ENCODE assay signal across 8 cellular contexts in the genomic region with DNA sequence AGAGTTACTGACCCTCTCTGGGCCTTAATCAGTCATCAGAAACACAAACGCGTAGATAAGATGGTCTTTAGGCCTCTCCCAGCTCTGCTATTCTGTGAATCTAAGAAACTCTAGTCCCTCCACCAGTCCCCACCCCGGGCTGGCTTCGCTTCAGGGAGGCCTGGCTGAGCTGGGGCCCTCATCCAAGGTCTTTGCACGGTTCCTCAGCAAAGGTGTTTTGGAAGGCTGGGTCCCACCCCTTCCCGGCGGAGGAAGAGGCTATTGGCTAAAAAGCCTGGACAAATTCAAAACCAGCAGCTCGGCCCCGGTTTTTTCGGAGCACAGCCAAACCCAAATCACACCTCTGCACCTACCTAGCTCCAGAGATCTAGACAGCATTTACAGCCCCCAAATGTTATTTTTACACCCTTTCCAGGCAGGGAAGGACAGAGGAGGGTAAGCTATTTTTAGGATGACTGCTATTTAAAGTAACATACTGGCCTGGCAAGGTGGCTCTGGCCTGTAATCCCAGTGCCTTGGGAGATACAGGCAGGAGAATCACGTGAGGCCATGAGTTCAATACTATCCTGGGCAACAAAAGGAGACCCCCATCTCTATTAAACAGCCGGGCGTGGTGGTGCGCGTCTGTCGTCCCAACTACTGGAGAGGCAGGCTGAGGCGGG. TPM values are rescaled to one million over a fixed set of nuclear protein-coding genes. Genes with fewer than 3 reads are reported as not detected.
DNase-seq lines count a peak whose midpoint lies in the region; ATAC-seq and TF ChIP-seq lines count a peak whose summit lies in the region.

No MANE protein-coding gene starts in this region.

- H3K4me3 Mint-ChIP-seq in stimulated activated memory B cell treated with anti-CD40 and anti-IgM and Interleukin-4, amounts not matched to agents 10 μg/mL and 1 μg/mL and 100 μg/mL, for 72 hours, result peak overlapping the region; percentile 82

- no peaks in the 10 kb centered on the region for H3K27me3 ChIP-seq in SK-N-SH (ENCODE audit: insufficient read depth)
- no peaks in the 10 kb centered on the region for H3K27me3 ChIP-seq in iPS-20b (ENCODE audit: insufficient read depth, low read length)

- no peaks in the 10 kb centered on the region for H3K36me3 Mint-ChIP-seq in stimulated activated memory B cell treated with anti-CD40 and anti-IgM and Interleukin-4, amounts not matched to agents 10 μg/mL and 1 μg/mL and 100 μg/mL, for 72 hours

- peaks cover 7% of the 10 kb centered on the region for H3K4me1 Mint-ChIP-seq in stimulated activated memory B cell treated with anti-CD40 and anti-IgM and Interleukin-4, amounts not matched to agents 10 μg/mL and 1 μg/mL and 100 μg/mL, for 72 hours

- peaks cover 3% of the 10 kb centered on the region for H3F3A ChIP-seq in SK-N-SH (replicated peaks; ENCODE audit: insufficient read depth)

- no peak overlapping the region; a peak in 1 of 4 replicates for H3K27ac ChIP-seq in SK-N-SH (ENCODE audit: low read depth in 2 of 2, low read length in 1 of 2)
- peak overlapping the region; percentile 90 for H3K27ac ChIP-seq in angular gyrus (ENCODE audit: low read depth, low read length)
- H3K27ac ChIP-seq in iPS-20b (ENCODE audit: low read length), result peak overlapping the region; percentile 69

- H3K79me2 ChIP-seq in SK-N-SH (ENCODE audit: insufficient read depth), result no peaks in the 10 kb centered on the region

- peaks cover 0 to 3% of the 10 kb centered on the region in 2 experiments; a peak in 1 of 4 replicates for H3K4me1 ChIP-seq in SK-N-SH (ENCODE audit: control insufficient read depth in 1 of 2, insufficient read depth in 2 of 2, low read depth in 1 of 2, low read length in 1 of 2)
- H3K4me1 ChIP-seq in iPS-20b (ENCODE audit: insufficient read depth, low read length), result peaks cover 5% of the 10 kb centered on the region; the same call in 1 of the 2 replicates

- ATAC-seq in SK-N-SH treated with all-trans-retinoic acid at 6 μM for 48 hours, result no peak
- ATAC-seq in stimulated activated memory B cell treated with anti-CD40 and anti-IgM and Interleukin-4, amounts not matched to agents 10 μg/mL and 1 μg/mL and 100 μg/mL, for 72 hours, result no peak

- no peaks in the 10 kb centered on the region for H3K9me3 ChIP-seq in SK-N-SH
- no peaks in the 10 kb centered on the region for H3K9me3 ChIP-seq in iPS-20b (ENCODE audit: insufficient read depth, low read depth, low read length)

- peak overlapping the region; percentile 99 for H2AFZ ChIP-seq in SK-N-SH (ENCODE audit: low read depth)

- no peaks in the 10 kb centered on the region for H3K36me3 ChIP-seq in SK-N-SH (replicated peaks in 1 of 2; ENCODE audit: control insufficient read depth in 1 of 2, insufficient read depth in 2 of 2, low read length in 1 of 2)
- no peaks in the 10 kb centered on the region for H3K36me3 ChIP-seq in iPS-20b (ENCODE audit: insufficient read depth, low read depth, low read length)

- H3K9me2 ChIP-seq in SK-N-SH, result no peaks in the 10 kb centered on the region

- H3K9ac ChIP-seq in SK-N-SH, result no peak overlapping the region
- peak overlapping the region; percentile 82; the same call in 1 of the 2 replicates for H3K9ac ChIP-seq in iPS-20b (ENCODE audit: low read depth, low read length)

- no peaks in the 10 kb centered on the region for H3K9me3 Mint-ChIP-seq in stimulated activated memory B cell treated with anti-CD40 and anti-IgM and Interleukin-4, amounts not matched to agents 10 μg/mL and 1 μg/mL and 100 μg/mL, for 72 hours

- peak; percentile 34 for DNase-seq in SK-N-SH
- DNase-seq in HPDE6-E6E7 (ENCODE audit: extremely low spot score), result no peak
- DNase-seq in NOMO-1 treated with dmso at 0.1 percent for 144 hours (lab: John Stamatoyannopoulos, UW; ENCODE audit: unreplicated experiment), result no peak
- no peak for DNase-seq in A172 (ENCODE audit: low spot score)

- TF ChIP-seq CTCF in SK-N-SH (IDR thresholded peaks at IDR 0.05), result no peak

- 87% methylated on average over 13 of the region's 17 CpGs for WGBS in SK-N-SH (ENCODE audit: low lambda C conversion rate)

- POLR2A ChIA-PET in SK-N-SH (lab: Yijun Ruan, JAX), result interaction anchor here (0.6 to 1.7 kb wide), 14 partner anchors 9 to 329 kb away, joined by 3 to 11 read pairs (median 4); a partner anchor contains a TSS

- peak overlapping the region; percentile 59 to 99; a peak in 3 of 4 replicates for H3K4me3 ChIP-seq in SK-N-SH (ENCODE audit: low read depth in 2 of 2, low read length in 1 of 2)
- peak overlapping the region; percentile 72 for H3K4me3 ChIP-seq in iPS-20b (ENCODE audit: low read length)

- CTCF ChIA-PET in SK-N-SH (lab: Yijun Ruan, JAX), result interaction anchor here (0.6 to 4.5 kb wide), 81 partner anchors 8 to 774 kb away, joined by 3 to 96 read pairs (median 5); a partner anchor contains a TSS

- H3K27ac Mint-ChIP-seq in stimulated activated memory B cell treated with anti-CD40 and anti-IgM and Interleukin-4, amounts not matched to agents 10 μg/mL and 1 μg/mL and 100 μg/mL, for 72 hours, result peak overlapping the region; percentile 74

- peak overlapping the region; percentile 81; the same call in 1 of the 2 replicates for H3K4me2 ChIP-seq in SK-N-SH

- H3K27me3 Mint-ChIP-seq in stimulated activated memory B cell treated with anti-CD40 and anti-IgM and Interleukin-4, amounts not matched to agents 10 μg/mL and 1 μg/mL and 100 μg/mL, for 72 hours, result no peaks in the 10 kb centered on the region

- no peak for TF ChIP-seq RAD21 in SK-N-SH (IDR thresholded peaks at IDR 0.05; ENCODE audit: low read length)

- TF ChIP-seq EP300 in SK-N-SH (IDR thresholded peaks at IDR 0.05; ENCODE audit: borderline replicate concordance in 1 of 2, low read depth in 1 of 2, low read length in 1 of 2), result no peak

- H4K20me1 ChIP-seq in SK-N-SH (ENCODE audit: insufficient read depth), result no peaks in the 10 kb centered on the region

TF ChIP-seq in SK-N-SH, 30 proteins besides CTCF, POLR2A, EP300 and RAD21 (continues in another document):
- TF ChIP-seq, protein P1, sequence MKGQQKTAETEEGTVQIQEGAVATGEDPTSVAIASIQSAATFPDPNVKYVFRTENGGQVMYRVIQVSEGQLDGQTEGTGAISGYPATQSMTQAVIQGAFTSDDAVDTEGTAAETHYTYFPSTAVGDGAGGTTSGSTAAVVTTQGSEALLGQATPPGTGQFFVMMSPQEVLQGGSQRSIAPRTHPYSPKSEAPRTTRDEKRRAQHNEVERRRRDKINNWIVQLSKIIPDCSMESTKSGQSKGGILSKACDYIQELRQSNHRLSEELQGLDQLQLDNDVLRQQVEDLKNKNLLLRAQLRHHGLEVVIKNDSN (IDR thresholded peaks at IDR 0.05; ENCODE audit: borderline replicate concordance, low read depth), result no peak
- TF ChIP-seq NRF1 (IDR thresholded peaks at IDR 0.05; ENCODE audit: low read depth, low read length) (no peak), MXI1 (IDR thresholded peaks at IDR 0.05; ENCODE audit: low read depth, low read length) (no peak), CHD2 (IDR thresholded peaks at IDR 0.05; ENCODE audit: low read length, partially characterized antibody) (no peak), TAF1 (IDR thresholded peaks at IDR 0.05; ENCODE audit: borderline replicate concordance, low read depth, low read length) (no peak), MEF2A (IDR thresholded peaks at IDR 0.05; ENCODE audit: borderline replicate concordance, low read depth) (no peak)
- TF ChIP-seq, protein P2, sequence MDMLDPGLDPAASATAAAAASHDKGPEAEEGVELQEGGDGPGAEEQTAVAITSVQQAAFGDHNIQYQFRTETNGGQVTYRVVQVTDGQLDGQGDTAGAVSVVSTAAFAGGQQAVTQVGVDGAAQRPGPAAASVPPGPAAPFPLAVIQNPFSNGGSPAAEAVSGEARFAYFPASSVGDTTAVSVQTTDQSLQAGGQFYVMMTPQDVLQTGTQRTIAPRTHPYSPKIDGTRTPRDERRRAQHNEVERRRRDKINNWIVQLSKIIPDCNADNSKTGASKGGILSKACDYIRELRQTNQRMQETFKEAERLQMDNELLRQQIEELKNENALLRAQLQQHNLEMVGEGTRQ (IDR thresholded peaks at IDR 0.05; ENCODE audit: borderline replicate concordance, low read depth, low read length), result no peak

TF ChIP-seq in SK-N-SH treated with all-trans-retinoic acid at 6 μM for 48 hours, 23 proteins besides CTCF, POLR2A, EP300 and RAD21:
- TF ChIP-seq, protein P3, sequence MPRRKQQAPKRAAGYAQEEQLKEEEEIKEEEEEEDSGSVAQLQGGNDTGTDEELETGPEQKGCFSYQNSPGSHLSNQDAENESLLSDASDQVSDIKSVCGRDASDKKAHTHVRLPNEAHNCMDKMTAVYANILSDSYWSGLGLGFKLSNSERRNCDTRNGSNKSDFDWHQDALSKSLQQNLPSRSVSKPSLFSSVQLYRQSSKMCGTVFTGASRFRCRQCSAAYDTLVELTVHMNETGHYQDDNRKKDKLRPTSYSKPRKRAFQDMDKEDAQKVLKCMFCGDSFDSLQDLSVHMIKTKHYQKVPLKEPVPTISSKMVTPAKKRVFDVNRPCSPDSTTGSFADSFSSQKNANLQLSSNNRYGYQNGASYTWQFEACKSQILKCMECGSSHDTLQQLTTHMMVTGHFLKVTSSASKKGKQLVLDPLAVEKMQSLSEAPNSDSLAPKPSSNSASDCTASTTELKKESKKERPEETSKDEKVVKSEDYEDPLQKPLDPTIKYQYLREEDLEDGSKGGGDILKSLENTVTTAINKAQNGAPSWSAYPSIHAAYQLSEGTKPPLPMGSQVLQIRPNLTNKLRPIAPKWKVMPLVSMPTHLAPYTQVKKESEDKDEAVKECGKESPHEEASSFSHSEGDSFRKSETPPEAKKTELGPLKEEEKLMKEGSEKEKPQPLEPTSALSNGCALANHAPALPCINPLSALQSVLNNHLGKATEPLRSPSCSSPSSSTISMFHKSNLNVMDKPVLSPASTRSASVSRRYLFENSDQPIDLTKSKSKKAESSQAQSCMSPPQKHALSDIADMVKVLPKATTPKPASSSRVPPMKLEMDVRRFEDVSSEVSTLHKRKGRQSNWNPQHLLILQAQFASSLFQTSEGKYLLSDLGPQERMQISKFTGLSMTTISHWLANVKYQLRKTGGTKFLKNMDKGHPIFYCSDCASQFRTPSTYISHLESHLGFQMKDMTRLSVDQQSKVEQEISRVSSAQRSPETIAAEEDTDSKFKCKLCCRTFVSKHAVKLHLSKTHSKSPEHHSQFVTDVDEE (CRISPR knock-in tag; IDR thresholded peaks at IDR 0.05), result no peak
- no peak for TF ChIP-seq ZFP3 (CRISPR knock-in tag; IDR thresholded peaks at IDR 0.05)

RNA-seq across cellular contexts. Expression of a gene that starts 13.2 kb away (rescaled TPM):
- 43.3 and 45.4 TPM in 2 replicates for polyA plus RNA-seq in SK-N-SH (2012; rRNA removed)
- 25.1 and 35.6 TPM in 2 replicates for polyA plus RNA-seq in SK-N-SH (2012; cell fraction: cytosol; rRNA removed)
- 55.7 and 61.2 TPM in 2 replicates for polyA plus RNA-seq in SK-N-SH (2012; cell fraction: nucleus; rRNA removed)
- total RNA-seq in A172 (2014; rRNA removed; shearing (Covaris generic)), result 24.7 and 29.2 TPM in 2 replicates

RNA-seq across cellular contexts. Expression of a gene that starts 46.9 kb away (rescaled TPM):
- 0.86 and 1.3 TPM in 2 replicates for polyA plus RNA-seq in SK-N-SH (2012; rRNA removed)
- polyA plus RNA-seq in SK-N-SH (2012; cell fraction: cytosol; rRNA removed), result 0.79 and 1.1 TPM in 2 replicates
- polyA plus RNA-seq in SK-N-SH (2012; cell fraction: nucleus; rRNA removed), result 0.48 and 0.55 TPM in 2 replicates
- total RNA-seq in A172 (2014; rRNA removed; shearing (Covaris generic)), result not detected in 2 replicates

RNA-seq across cellular contexts. Expression of a gene that starts 51.1 kb away (rescaled TPM):
- polyA plus RNA-seq in SK-N-SH (2012; rRNA removed), result 0.08 and 0.13 TPM in 2 replicates
- 0.12 and 0.21 TPM in 2 replicates for polyA plus RNA-seq in SK-N-SH (2012; cell fraction: cytosol; rRNA removed)
- polyA plus RNA-seq in SK-N-SH (2012; cell fraction: nucleus; rRNA removed), result 0.36 and 0.63 TPM in 2 replicates
- total RNA-seq in A172 (2014; rRNA removed; shearing (Covaris generic)), result 0.05 and 0.24 TPM in 2 replicates

Comparison
In these comparisons a context has a peak if more than half of its experiments do, and no peak if none do; other contexts are left out.
1. H3K27ac ChIP-seq: peak in angular gyrus (single experiment) and iPS-20b (single experiment); none in SK-N-SH (0 of 2).